1 cellular context compared by ENCODE assay signal in the genomic region with DNA sequence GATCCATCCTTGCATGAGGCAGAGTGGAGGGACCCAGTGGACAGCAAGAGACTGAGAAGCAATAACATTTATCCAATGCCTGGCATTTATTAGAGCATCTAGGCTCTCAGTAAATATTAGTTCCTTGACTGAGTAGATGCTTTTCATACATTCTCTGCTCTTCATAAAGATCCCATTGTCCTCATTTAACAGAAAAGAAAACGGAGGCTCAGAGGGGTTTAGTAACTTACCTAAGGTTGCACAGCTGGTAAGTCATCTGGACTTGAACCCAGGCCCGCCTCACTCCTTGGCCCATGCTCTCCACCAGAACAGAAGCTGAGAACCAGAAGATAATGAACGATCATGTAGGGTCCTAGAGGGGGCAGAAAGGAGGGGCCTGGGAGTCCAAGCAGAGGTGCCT.
TF ChIP-seq lines count a peak whose summit lies in the region.

No MANE protein-coding gene starts in this region.

TF ChIP-seq in HepG2, 621 proteins besides CTCF, POLR2A, EP300 and RAD21 (continued from another document):
- TF ChIP-seq CREM (IDR thresholded peaks at IDR 0.05): no peak
- no peak for TF ChIP-seq CREM (CRISPR knock-in tag; IDR thresholded peaks at IDR 0.05)
- no peak for TF ChIP-seq ZNF138 (CRISPR knock-in tag; IDR thresholded peaks at IDR 0.05; ENCODE audit: low read depth)
- no peak for TF ChIP-seq JARID2 (CRISPR knock-in tag; IDR thresholded peaks at IDR 0.05; ENCODE audit: insufficient replicate concordance)
- TF ChIP-seq ZNF883 (CRISPR knock-in tag; IDR thresholded peaks at IDR 0.05; ENCODE audit: not compliant biosample characterization): no peak
TF ChIP-seq in HepG2: peak in this region for 1.
